19 cellular contexts compared by ENCODE assay signal in genomic region chr5:39369123-39369815, GRCh38. TPM values are rescaled to one million over a fixed set of nuclear protein-coding genes. Genes with fewer than 3 reads are reported as not detected.
"Had no signal": no experiment of that assay in that cellular context is flagged by ENCODE, and none has a peak within 500 bp of the region (broad histone marks: within the 10 kb centered on the region; RNA-seq: fewer than 3 reads in every experiment).

No MANE protein-coding gene starts in this region.

- H3K4me3 ChIP-seq: gastroesophageal sphincter, ovary, smooth muscle cell, suprapubic skin, thyroid gland, upper lobe of left lung, uterus had no signal

- H3K36me3 Mint-ChIP-seq: natural killer cell had no signal

- DNase-seq: effector memory CD4-positive, alpha-beta T cell; immature natural killer cell; left ventricle myocardium superior; mammary epithelial cell; natural killer cell; ovary; right cardiac atrium; stimulated activated CD4-positive, alpha-beta T cell treated with anti-CD3 and anti-CD28 coated beads, Interleukin-2, amount 100 ng/mL, for 48 hours; stimulated activated naive CD8-positive, alpha-beta T cell treated with anti-CD3 and anti-CD28 coated beads, Interleukin-15, Interleukin-2, amounts not matched to agents 100 U/mL and 50 U/mL, for 24 hours; thyroid gland; upper lobe of left lung; uterus had no signal

- ATAC-seq: esophagus mucosa; gastroesophageal sphincter; left ventricle myocardium superior; natural killer cell; right cardiac atrium; stimulated activated naive CD8-positive, alpha-beta T cell treated with anti-CD3 and anti-CD28 coated beads, Interleukin-15, Interleukin-2, amounts not matched to agents 100 U/mL and 50 U/mL, for 24 hours had no signal

- H3K9me3 Mint-ChIP-seq: immature natural killer cell, mesothelial cell of epicardium, natural killer cell, neural crest cell had no signal

- H3K27ac Mint-ChIP-seq: mesothelial cell of epicardium, natural killer cell had no signal

- H3K4me3 Mint-ChIP-seq: immature natural killer cell, mesothelial cell of epicardium, natural killer cell, neural crest cell had no signal

- H3K4me1 Mint-ChIP-seq: neural crest cell had no signal

RNA-seq across cellular contexts. Expression of gene C9, which starts 5.0 kb away (rescaled TPM):
- total RNA-seq: esophagus mucosa, gastroesophageal sphincter, left ventricle myocardium superior, mesothelial cell of epicardium, myocyte, neural crest cell, smooth muscle cell, thyroid gland, uterus had no signal
